8 cellular contexts compared by ENCODE assay signal in genomic region chr14:87994974-87995373, GRCh38. TPM values are rescaled to one million over a fixed set of nuclear protein-coding genes. Genes with fewer than 3 reads are reported as not detected.
DNase-seq lines count a peak whose midpoint lies in the region; ATAC-seq and TF ChIP-seq lines count a peak whose summit lies in the region.

No MANE protein-coding gene starts in this region.

- H3K27ac ChIP-seq in lower lobe of right lung (peak overlapping the region; percentile 72), coronary artery (no peak overlapping the region)

- in situ Hi-C loops in GM13976 (cut with MboI; ENCODE audit: low sequenced_read_pairs, unreplicated experiment) = no loop called here

- no peaks in the 10 kb centered on the region for H3K36me3 ChIP-seq in lower lobe of right lung

- no peaks in the 10 kb centered on the region for H3K9me3 ChIP-seq in lower lobe of right lung

- no peak overlapping the region for H3K4me3 ChIP-seq in lower lobe of right lung
- H3K4me3 ChIP-seq in coronary artery = no peak overlapping the region

- intact Hi-C loops in lower lobe of right lung (cut with DNase I) = no loop called here

- DNase-seq in GM13976 (ENCODE audit: low spot score) = peak; percentile 53
- peak; percentile 45 for DNase-seq in HT1080 (ENCODE audit: low read depth)
- no peak for DNase-seq in lower lobe of right lung
- no peak for DNase-seq in AG20443 (ENCODE audit: low spot score)
- no peak for DNase-seq in effector CD4-positive, alpha-beta T cell
- no peak for DNase-seq in coronary artery (ENCODE audit: low spot score)
- no peak for DNase-seq in cortex of kidney (lab: John Stamatoyannopoulos, UW)

- H3K27me3 ChIP-seq in lower lobe of right lung (ENCODE audit: low read depth) = no peaks in the 10 kb centered on the region

- ATAC-seq in GM21423 (IDR thresholded peaks at IDR 0.05; ENCODE audit: unreplicated experiment) = peak; percentile 38
- ATAC-seq in lower lobe of right lung = peak in 1 of 2 donors; percentile 24

- peaks cover 30% of the 10 kb centered on the region for H3K4me1 ChIP-seq in lower lobe of right lung

- TF ChIP-seq CTCF in GM13976 (IDR thresholded peaks at IDR 0.05; ENCODE audit: borderline replicate concordance, control extremely low read depth, extremely low read depth, insufficient read depth, missing control alignments) (no peak), lower lobe of right lung (IDR thresholded peaks at IDR 0.05) (no peak), coronary artery (IDR thresholded peaks at IDR 0.05) (no peak)

RNA-seq across cellular contexts. Expression of gene GALC, which starts 2.0 kb away (rescaled TPM):
- total RNA-seq in HT1080 (2014; rRNA removed; shearing (Covaris generic)) = not detected in 2 replicates
- 0.02 TPM in 1 of 2 replicates, not detected in the other for polyA plus RNA-seq in HT1080 (2015; cell fraction: cytosol; rRNA removed)
- 0.02 TPM in 1 of 2 replicates, not detected in the other for polyA plus RNA-seq in HT1080 (2015; cell fraction: nucleus; rRNA removed)
- total RNA-seq in lower lobe of right lung = 59.4 TPM

RNA-seq across cellular contexts. Expression of gene GPR65, which starts 10.0 kb away (rescaled TPM):
- not detected in 2 replicates for total RNA-seq in HT1080 (2014; rRNA removed; shearing (Covaris generic))
- polyA plus RNA-seq in HT1080 (2015; cell fraction: cytosol; rRNA removed) = 0.03 TPM in 1 of 2 replicates, not detected in the other
- polyA plus RNA-seq in HT1080 (2015; cell fraction: nucleus; rRNA removed) = not detected in 2 replicates
- total RNA-seq in lower lobe of right lung = 13.4 TPM

Comparison
In these comparisons a context has a peak if more than half of its experiments do, and no peak if none do; other contexts are left out.
1. DNase-seq: peak in GM13976 (single experiment) and HT1080 (single experiment); none in lower lobe of right lung (single experiment), AG20443 (single experiment), effector CD4-positive, alpha-beta T cell (single experiment), coronary artery (single experiment) and cortex of kidney (single experiment).
2. RNA of gene GALC, which starts 2.0 kb away (total RNA-seq): 59.4 TPM in lower lobe of right lung (single experiment); not detected in HT1080; every median in the first group is over 10 times any median in the second.
3. RNA of gene GPR65, which starts 10.0 kb away (total RNA-seq): 13.4 TPM in lower lobe of right lung (single experiment); not detected in HT1080; every median in the first group is over 10 times any median in the second.